ENCODE assay signal across 14 cellular contexts in genomic region chrX:68666580-68666979, GRCh38.
"Had no signal": no experiment of that assay in that cellular context is flagged by ENCODE, and none has a peak within 500 bp of the region (broad histone marks: within the 10 kb centered on the region; RNA-seq: fewer than 3 reads in every experiment).

No MANE protein-coding gene starts in this region.

- H3K4me1 Mint-ChIP-seq: activated CD4-positive, alpha-beta T cell treated with anti-CD3 and anti-CD28 coated beads, Interleukin-2, amount 10 ng/mL, durations not matched to agents 24 days and 14 days; stimulated activated effector memory CD8-positive, alpha-beta T cell treated with anti-CD3 and anti-CD28 coated beads, Interleukin-12 subunit alpha, Interleukin-12 subunit beta, amount 100 ng/mL, for 72 hours had no signal

- H3K4me3 ChIP-seq: adrenal gland, coronary artery, smooth muscle cell had no signal

- ATAC-seq: stimulated activated effector memory CD8-positive, alpha-beta T cell treated with anti-CD3 and anti-CD28 coated beads, Interleukin-12 subunit alpha, Interleukin-12 subunit beta, amount 100 ng/mL, for 72 hours; WTC11 had no signal

- H3K9me3 Mint-ChIP-seq: activated CD4-positive, alpha-beta T cell treated with anti-CD3 and anti-CD28 coated beads, Interleukin-2, amount 10 ng/mL, durations not matched to agents 24 days and 14 days; activated naive CD4-positive, alpha-beta T cell treated with anti-CD3 and anti-CD28 coated beads for 36 hours; stimulated activated effector memory CD8-positive, alpha-beta T cell treated with anti-CD3 and anti-CD28 coated beads, Interleukin-12 subunit alpha, Interleukin-12 subunit beta, amount 100 ng/mL, for 72 hours had no signal

- H3K9me3 ChIP-seq: adrenal gland, SK-N-SH had no signal

- H3K9ac ChIP-seq: SK-N-SH had no signal

- H3K36me3 ChIP-seq: adrenal gland had no signal

- H3K4me3 Mint-ChIP-seq: activated CD4-positive, alpha-beta T cell treated with anti-CD3 and anti-CD28 coated beads, Interleukin-2, amount 10 ng/mL, durations not matched to agents 24 days and 14 days; activated naive CD4-positive, alpha-beta T cell treated with anti-CD3 and anti-CD28 coated beads for 36 hours; stimulated activated effector memory CD8-positive, alpha-beta T cell treated with anti-CD3 and anti-CD28 coated beads, Interleukin-12 subunit alpha, Interleukin-12 subunit beta, amount 100 ng/mL, for 72 hours; type B pancreatic cell; WTC11 had no signal

- H3K4me2 ChIP-seq: SK-N-SH, smooth muscle cell had no signal

- H3K27me3 Mint-ChIP-seq: type B pancreatic cell had no signal

- DNase-seq: activated CD4-positive, alpha-beta T cell treated with anti-CD3 and anti-CD28 coated beads, Interleukin-2, amount 10 ng/mL, durations not matched to agents 24 days and 14 days; activated naive CD4-positive, alpha-beta T cell treated with anti-CD3 and anti-CD28 coated beads for 36 hours; central memory CD4-positive, alpha-beta T cell; effector CD8-positive, alpha-beta T cell; mammary epithelial cell; SK-N-SH; T-helper 1 cell had no signal

- H3K27ac ChIP-seq: epithelial cell of prostate had no signal

- H3K27ac Mint-ChIP-seq: activated CD4-positive, alpha-beta T cell treated with anti-CD3 and anti-CD28 coated beads, Interleukin-2, amount 10 ng/mL, durations not matched to agents 24 days and 14 days; activated naive CD4-positive, alpha-beta T cell treated with anti-CD3 and anti-CD28 coated beads for 36 hours; stimulated activated effector memory CD8-positive, alpha-beta T cell treated with anti-CD3 and anti-CD28 coated beads, Interleukin-12 subunit alpha, Interleukin-12 subunit beta, amount 100 ng/mL, for 72 hours; type B pancreatic cell; WTC11 had no signal

- H3K36me3 Mint-ChIP-seq: stimulated activated effector memory CD8-positive, alpha-beta T cell treated with anti-CD3 and anti-CD28 coated beads, Interleukin-12 subunit alpha, Interleukin-12 subunit beta, amount 100 ng/mL, for 72 hours; type B pancreatic cell; WTC11 had no signal

- H3K27me3 ChIP-seq: adrenal gland had no signal
